ENCODE assay signal across 20 cellular contexts in the genomic region with DNA sequence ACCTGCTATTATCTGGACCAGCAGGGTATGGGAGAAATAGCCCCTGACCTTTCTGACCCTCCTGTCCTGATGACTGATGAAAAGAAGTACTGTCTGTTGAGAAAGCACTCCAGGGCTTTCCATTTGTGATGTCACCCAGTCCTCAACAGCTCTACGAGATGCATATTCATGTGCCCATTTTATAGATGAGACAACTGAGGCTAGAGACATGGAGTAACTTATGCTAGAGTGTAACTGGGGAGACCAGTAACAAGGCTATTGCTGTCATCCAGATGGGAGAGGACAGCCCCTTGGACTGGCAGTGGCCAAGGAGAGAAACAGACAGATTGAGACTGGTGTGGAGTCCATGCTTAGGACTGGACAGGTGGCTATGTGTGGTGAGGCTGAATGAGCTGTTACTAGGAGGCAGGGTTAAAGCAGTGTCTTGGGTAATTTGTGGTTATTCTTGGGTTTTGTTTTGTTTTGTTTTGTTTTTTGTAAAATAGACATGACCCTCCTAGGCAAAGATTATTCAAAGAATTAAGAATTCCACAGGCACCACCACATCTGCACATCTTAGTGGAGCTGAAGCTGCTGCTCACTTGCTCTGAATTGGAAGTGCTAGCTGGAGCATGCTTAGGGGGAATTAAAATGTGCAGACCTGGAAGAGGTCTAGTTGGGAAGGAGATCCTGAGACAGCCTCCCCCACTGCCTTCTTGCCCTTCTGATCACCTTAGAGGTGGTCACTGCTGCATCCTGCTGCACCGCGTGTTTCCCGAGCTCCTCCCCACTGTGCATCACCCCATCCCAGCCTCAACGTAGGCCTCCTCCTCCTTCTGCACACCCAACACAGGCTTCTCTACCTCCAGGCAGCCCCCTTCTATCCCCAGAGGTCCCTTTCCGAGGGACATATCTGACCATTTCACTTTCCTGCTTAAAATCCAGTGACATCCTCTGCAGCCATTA. TPM values are rescaled to one million over a fixed set of nuclear protein-coding genes. Genes with fewer than 3 reads are reported as not detected.
"Had no signal": no experiment of that assay in that cellular context is flagged by ENCODE, and none has a peak within 500 bp of the region (broad histone marks: within the 10 kb centered on the region; RNA-seq: fewer than 3 reads in every experiment).

No MANE protein-coding gene starts in this region.

- H3K4me3 Mint-ChIP-seq: activated CD8-positive, alpha-beta T cell treated with anti-CD3 and anti-CD28 coated beads, Interleukin-2, amount 10 ng/mL, durations not matched to agents 7 days and 5 days; activated naive CD8-positive, alpha-beta T cell treated with anti-CD3 and anti-CD28 coated beads for 36 hours; naive thymus-derived CD8-positive, alpha-beta T cell; neural progenitor cell had no signal

- H3K27ac Mint-ChIP-seq: activated CD8-positive, alpha-beta T cell treated with anti-CD3 and anti-CD28 coated beads, Interleukin-2, amount 10 ng/mL, durations not matched to agents 7 days and 5 days; activated naive CD8-positive, alpha-beta T cell treated with anti-CD3 and anti-CD28 coated beads for 36 hours; naive thymus-derived CD8-positive, alpha-beta T cell; neural progenitor cell had no signal

- H3K9me3 Mint-ChIP-seq: activated naive CD8-positive, alpha-beta T cell treated with anti-CD3 and anti-CD28 coated beads for 36 hours; naive thymus-derived CD8-positive, alpha-beta T cell; neural progenitor cell had no signal

- H3K4me1 Mint-ChIP-seq: activated naive CD8-positive, alpha-beta T cell treated with anti-CD3 and anti-CD28 coated beads for 36 hours; naive thymus-derived CD8-positive, alpha-beta T cell had no signal

- H3K4me1 ChIP-seq: neural progenitor cell had no signal

- H3K9me3 ChIP-seq: lower lobe of right lung, transverse colon had no signal

- DNase-seq: activated CD4-positive, alpha-beta T cell treated with anti-CD3 and anti-CD28 coated beads for 1 hour; activated CD4-positive, alpha-beta T cell treated with anti-CD3 and anti-CD28 coated beads, Interleukin-2, amount 50 U/mL, for 1 hour; activated CD8-positive, alpha-beta T cell treated with anti-CD3 and anti-CD28 coated beads, Interleukin-2, amount 10 ng/mL, durations not matched to agents 7 days and 5 days; activated naive CD4-positive, alpha-beta T cell; activated naive CD8-positive, alpha-beta T cell treated with anti-CD3 and anti-CD28 coated beads for 36 hours; cerebellar nuclear complex; cortex of kidney; foreskin fibroblast; left colon; lower lobe of right lung; mesendoderm; naive thymus-derived CD8-positive, alpha-beta T cell; T-helper 1 cell; T-helper 9 cell; transverse colon had no signal

- H3K27ac ChIP-seq: epithelial cell of prostate, lower lobe of right lung, neural progenitor cell, transverse colon had no signal

- H3K4me3 ChIP-seq: lower lobe of right lung, neural progenitor cell, transverse colon had no signal

- FAIRE-seq: bronchial epithelial cell, keratinocyte, urothelium cell line had no signal

- H3K27me3 ChIP-seq: transverse colon had no signal

- ATAC-seq: activated CD8-positive, alpha-beta T cell treated with anti-CD3 and anti-CD28 coated beads, Interleukin-2, amount 10 ng/mL, durations not matched to agents 7 days and 5 days; left colon; lower lobe of right lung; naive thymus-derived CD8-positive, alpha-beta T cell had no signal

- H3K36me3 Mint-ChIP-seq: activated naive CD8-positive, alpha-beta T cell treated with anti-CD3 and anti-CD28 coated beads for 36 hours; naive thymus-derived CD8-positive, alpha-beta T cell; neural progenitor cell had no signal

- H3K36me3 ChIP-seq: lower lobe of right lung, neural progenitor cell, transverse colon had no signal

RNA-seq across cellular contexts. Expression of a gene that starts 8.4 kb away (rescaled TPM):
- total RNA-seq: naive thymus-derived CD8-positive, alpha-beta T cell had no signal
- polyA plus RNA-seq: naive thymus-derived CD8-positive, alpha-beta T cell had no signal
